Comparison of ENCODE assay signal across 18 cellular contexts in the genomic region with DNA sequence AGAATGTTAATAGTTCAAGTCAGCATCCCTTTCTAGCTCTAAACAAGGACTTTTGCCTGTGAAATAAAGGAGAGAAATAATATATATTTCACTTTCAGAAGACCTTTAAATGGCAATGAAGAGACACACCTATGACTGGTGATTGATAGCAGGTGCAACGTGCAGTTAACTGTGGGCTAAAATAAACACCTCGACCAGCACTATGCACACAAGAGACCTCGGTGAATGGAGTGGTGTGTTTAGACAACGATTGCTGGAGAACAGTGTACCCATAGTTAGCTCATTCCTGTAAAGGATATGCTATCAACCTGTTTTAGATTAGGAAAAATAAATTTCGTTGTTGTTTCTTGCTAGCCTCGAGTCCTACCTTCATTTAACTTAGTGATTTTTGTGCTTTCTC.
DNase-seq lines count a peak whose midpoint lies in the region; ATAC-seq and TF ChIP-seq lines count a peak whose summit lies in the region.
"Had no signal": no experiment of that assay in that cellular context is flagged by ENCODE, and none has a peak within 500 bp of the region (broad histone marks: within the 10 kb centered on the region; RNA-seq: fewer than 3 reads in every experiment).

No MANE protein-coding gene starts in this region.

- TF ChIP-seq EP300 in transverse colon (IDR thresholded peaks at IDR 0.05; ENCODE audit: low read depth): no peak

- TF ChIP-seq CTCF in colonic mucosa (IDR thresholded peaks at IDR 0.05): no peak
- TF ChIP-seq CTCF in transverse colon (IDR thresholded peaks at IDR 0.05): no peak

- H3K9ac ChIP-seq in colonic mucosa (ENCODE audit: low read depth in 2 of 2, low read length in 2 of 2): no peak overlapping the region

- no peak for ATAC-seq in HG03159 (IDR thresholded peaks at IDR 0.05; ENCODE audit: unreplicated experiment)
- ATAC-seq: HCT116 had no signal

- peak; percentile 22 for TF ChIP-seq POLR2A in transverse colon (IDR thresholded peaks at IDR 0.05)

- H3K4me1 ChIP-seq in colonic mucosa (no peaks in the 10 kb centered on the region), transverse colon (peaks cover 0 to 30% (median 3%) of the 10 kb centered on the region in 4 donors)
- H3K4me1 ChIP-seq: adrenal gland, suprapubic skin had no signal

- no peak overlapping the region for H3K4me3 ChIP-seq in colonic mucosa
- H3K4me3 ChIP-seq in transverse colon: no peak overlapping the region
- H3K4me3 ChIP-seq: adrenal gland, suprapubic skin had no signal

- peak; percentile 16 for DNase-seq in NCI-H2107 treated with DMSO at 0.1 percent for 48 hours (lab: John Stamatoyannopoulos, UW; ENCODE audit: unreplicated experiment)
- no peak for DNase-seq in NCI-H2107 (lab: John Stamatoyannopoulos, UW)
- DNase-seq in NCI-H345 (lab: John Stamatoyannopoulos, UW): peak; percentile 78
- DNase-seq in colonic mucosa: peak; percentile 63
- DNase-seq in transverse colon: peak; percentile 30
- DNase-seq in NCI-H2227 treated with DMSO at 0.1 percent for 48 hours (lab: John Stamatoyannopoulos, UW): no peak
- DNase-seq in HT-29 (ENCODE audit: low spot score): no peak
- DNase-seq: activated CD4-positive, alpha-beta T cell treated with anti-CD3 and anti-CD28 coated beads, Interleukin-2, amount 50 U/mL, for 4 hours; activated CD8-positive, alpha-beta memory T cell treated with anti-CD3 and anti-CD28 coated beads, Interleukin-2, amount 50 U/mL, for 48 hours; activated gamma-delta T cell treated with Interleukin-2 at 50 U/mL for 16 hours; adrenal gland; Calu3; NCI-H524 treated with DMSO at 0.1 percent for 48 hours; stimulated activated CD4-positive, alpha-beta T cell treated with anti-CD3 and anti-CD28 coated beads, Interleukin-15, amount 100 ng/mL, for 24 hours; WERI-Rb-1 had no signal

- H3K9me3 ChIP-seq in colonic mucosa (no peaks in the 10 kb centered on the region), transverse colon (no peaks in the 10 kb centered on the region)
- H3K9me3 ChIP-seq: adrenal gland, suprapubic skin had no signal

- H3K27ac ChIP-seq in colonic mucosa: peak overlapping the region; percentile 68
- peak overlapping the region; percentile 7 to 79 (median 58) for H3K27ac ChIP-seq in transverse colon
- H3K27ac ChIP-seq: adrenal gland, suprapubic skin, WERI-Rb-1 had no signal

- 18 to 45% methylated on average over 5 to 6 of the region's 6 CpGs for WGBS in transverse colon (ENCODE audit: low coverage in 1 of 2), 2 donors

- H3K36me3 ChIP-seq in colonic mucosa (no peaks in the 10 kb centered on the region), transverse colon (no peaks in the 10 kb centered on the region)
- H3K36me3 ChIP-seq: adrenal gland, suprapubic skin, WERI-Rb-1 had no signal

- in situ Hi-C loops in transverse colon (cut with MboI; ENCODE audit: low pct_ligation_motif_present in 1 of 4, low pct_unique_long_range_greater_than_20kb in 1 of 4, low sequenced_read_pairs in 3 of 4): no loop called here

- intact Hi-C loops in colonic mucosa (cut with DNase I): no loop called here
- intact Hi-C loops in transverse colon (cut with DNase I; ENCODE audit: low total_unique reads): no loop called here

- H3K27me3 ChIP-seq in colonic mucosa (no peaks in the 10 kb centered on the region), transverse colon (no peaks in the 10 kb centered on the region)
- H3K27me3 ChIP-seq: adrenal gland, suprapubic skin had no signal

Comparison
In these comparisons a context has a peak if more than half of its experiments do, and no peak if none do; other contexts are left out.
1. DNase-seq: peak in NCI-H2107 treated with DMSO at 0.1 percent for 48 hours (single experiment), NCI-H345 (single experiment), colonic mucosa (single experiment) and transverse colon (single experiment); none in NCI-H2107 (single experiment), NCI-H2227 treated with DMSO at 0.1 percent for 48 hours (single experiment) and HT-29 (single experiment).